In genomic region chr17:74852237-74853047, GRCh38 we compare ENCODE assay signal across 1 cellular context.
TF ChIP-seq lines count a peak whose summit lies in the region.

No MANE protein-coding gene starts in this region.

TF ChIP-seq in K562, 482 proteins besides CTCF, POLR2A, EP300 and RAD21 (continues in another document):
- TF ChIP-seq MGA (IDR thresholded peaks at IDR 0.05) = peak; percentile 88
- TF ChIP-seq TEAD4 (IDR thresholded peaks at IDR 0.05; ENCODE audit: low read length) = no peak
- peak; percentile 91; the same call in 1 of the 2 replicates for TF ChIP-seq TEAD4 (CRISPR knock-in tag; IDR thresholded peaks at IDR 0.05; ENCODE audit: borderline replicate concordance)
- no peak for TF ChIP-seq TFE3 (CRISPR knock-in tag; IDR thresholded peaks at IDR 0.05)
- peak; percentile 87 for TF ChIP-seq GMEB1 (CRISPR knock-in tag; IDR thresholded peaks at IDR 0.05)
- peak; percentile 60; the same call in 1 of the 2 replicates for TF ChIP-seq ZNF232 (CRISPR knock-in tag; IDR thresholded peaks at IDR 0.05)
- peak; percentile 26; the same call in 1 of the 2 replicates for TF ChIP-seq ZNF395 (CRISPR knock-in tag; IDR thresholded peaks at IDR 0.05)
- peak; percentile 98 for TF ChIP-seq ZBTB33 (CRISPR knock-in tag; IDR thresholded peaks at IDR 0.05)
- TF ChIP-seq ID3 (CRISPR knock-in tag; IDR thresholded peaks at IDR 0.05) = no peak
- TF ChIP-seq ID3 (tag; IDR thresholded peaks at IDR 0.05) = no peak
- no peak for TF ChIP-seq TAL1 (IDR thresholded peaks at IDR 0.05)
- no peak for TF ChIP-seq KLF16 (IDR thresholded peaks at IDR 0.05)
- peak; percentile 46 for TF ChIP-seq ZNF143 (CRISPR knock-in tag; IDR thresholded peaks at IDR 0.05)
- no peak for TF ChIP-seq SMARCA4 (IDR thresholded peaks at IDR 0.05)
- 0 out of 2 replicates have a peak, but pooled peaks have one; percentile 50 for TF ChIP-seq ZBTB9 (CRISPR knock-in tag; IDR thresholded peaks at IDR 0.05)
- TF ChIP-seq ZNF282 (CRISPR knock-in tag; IDR thresholded peaks at IDR 0.05) = peak; percentile 96
- TF ChIP-seq ATF2 (CRISPR knock-in tag; IDR thresholded peaks at IDR 0.05) = peak; percentile 72; the same call in 1 of the 2 replicates
- peak in 1 of 2 experiments; percentile 76; a peak in 1 of 4 replicates for TF ChIP-seq TEAD1 (CRISPR knock-in tag; IDR thresholded peaks at IDR 0.05)
- TF ChIP-seq ZNF561 (CRISPR knock-in tag; conservative IDR thresholded peaks at IDR 0.05) = no peak
- TF ChIP-seq E2F6 (IDR thresholded peaks at IDR 0.05; ENCODE audit: borderline replicate concordance in 1 of 2, extremely low read depth in 1 of 2, insufficient read depth in 1 of 2, insufficient read length in 1 of 2, low read depth in 1 of 2, low read length in 1 of 2, poor library complexity in 1 of 2, severe bottlenecking in 1 of 2) = peak; percentile 95 to 98
- 0 out of 2 replicates have a peak, but pooled peaks have one; percentile 52 for TF ChIP-seq HMGXB4 (CRISPR knock-in tag; IDR thresholded peaks at IDR 0.05)
- TF ChIP-seq POLR2G (IDR thresholded peaks at IDR 0.05; ENCODE audit: low read depth, low read length) = peak; percentile 60
- no peak for TF ChIP-seq ESRRA (IDR thresholded peaks at IDR 0.05; ENCODE audit: borderline replicate concordance, low read depth)
- TF ChIP-seq VEZF1 (CRISPR knock-in tag; IDR thresholded peaks at IDR 0.05) = peak; percentile 48
- TF ChIP-seq CXXC5 (CRISPR knock-in tag; IDR thresholded peaks at IDR 0.05) = peak; percentile 67
